ENCODE assay signal across 15 cellular contexts in genomic region chr16:67128417-67128816, GRCh38. TPM values are rescaled to one million over a fixed set of nuclear protein-coding genes. Genes with fewer than 3 reads are reported as not detected.
DNase-seq lines count a peak whose midpoint lies in the region; ATAC-seq and TF ChIP-seq lines count a peak whose summit lies in the region.
"Had no signal": no experiment of that assay in that cellular context is flagged by ENCODE, and none has a peak within 500 bp of the region (broad histone marks: within the 10 kb centered on the region; RNA-seq: fewer than 3 reads in every experiment).

No MANE protein-coding gene starts in this region.

- H3K4me3 Mint-ChIP-seq in activated T-helper 17 cell treated with anti-CD3 and anti-CD28 coated beads, Interleukin-2, amount 50 U/mL, for 72 hours: no peak overlapping the region
- H3K4me3 Mint-ChIP-seq in nephron progenitor cell: no peak overlapping the region
- H3K4me3 Mint-ChIP-seq in natural killer cell treated with Interleukin-12 subunit alpha and Interleukin-12 subunit beta and Interleukin-15 and Interleukin-18, amount 100 ng/mL, for 72 hours: no peak overlapping the region
- H3K4me3 Mint-ChIP-seq: CD4-positive, alpha-beta T cell; IgD-negative memory B cell had no signal

- peak overlapping the region; percentile 40 for H3K27ac Mint-ChIP-seq in activated T-helper 17 cell treated with anti-CD3 and anti-CD28 coated beads, Interleukin-2, amount 50 U/mL, for 72 hours
- peak overlapping the region; percentile 63 for H3K27ac Mint-ChIP-seq in nephron progenitor cell
- H3K27ac Mint-ChIP-seq in natural killer cell treated with Interleukin-12 subunit alpha and Interleukin-12 subunit beta and Interleukin-15 and Interleukin-18, amount 100 ng/mL, for 72 hours: no peak overlapping the region
- H3K27ac Mint-ChIP-seq: CD4-positive, alpha-beta T cell; IgD-negative memory B cell had no signal

- peak overlapping the region; percentile 85 for H3K27ac ChIP-seq in cingulate gyrus (ENCODE audit: low read depth, low read length)
- H3K27ac ChIP-seq: BLaER1 treated with 17β-estradiol and CSF1 and Interleukin-3, amounts not matched to agents 10 nM and 100 nM had no signal

- no peaks in the 10 kb centered on the region for H3K9me3 Mint-ChIP-seq in activated T-helper 17 cell treated with anti-CD3 and anti-CD28 coated beads, Interleukin-2, amount 50 U/mL, for 72 hours
- H3K9me3 Mint-ChIP-seq in nephron progenitor cell: no peaks in the 10 kb centered on the region
- H3K9me3 Mint-ChIP-seq in natural killer cell treated with Interleukin-12 subunit alpha and Interleukin-12 subunit beta and Interleukin-15 and Interleukin-18, amount 100 ng/mL, for 72 hours: no peaks in the 10 kb centered on the region
- H3K9me3 Mint-ChIP-seq: CD4-positive, alpha-beta T cell; IgD-negative memory B cell had no signal

- H3K27me3 Mint-ChIP-seq in activated T-helper 17 cell treated with anti-CD3 and anti-CD28 coated beads, Interleukin-2, amount 50 U/mL, for 72 hours: no peaks in the 10 kb centered on the region
- H3K27me3 Mint-ChIP-seq in nephron progenitor cell (ENCODE audit: low read depth, poor library complexity): no peaks in the 10 kb centered on the region
- H3K27me3 Mint-ChIP-seq in natural killer cell treated with Interleukin-12 subunit alpha and Interleukin-12 subunit beta and Interleukin-15 and Interleukin-18, amount 100 ng/mL, for 72 hours: no peaks in the 10 kb centered on the region
- H3K27me3 Mint-ChIP-seq: CD4-positive, alpha-beta T cell; IgD-negative memory B cell had no signal

- DNase-seq in nephron progenitor cell: no peak
- peak; percentile 13 for DNase-seq in superior temporal gyrus (ENCODE audit: extremely low spot score)
- DNase-seq in natural killer cell treated with Interleukin-12 subunit alpha and Interleukin-12 subunit beta and Interleukin-15 and Interleukin-18, amount 100 ng/mL, for 72 hours (ENCODE audit: low spot score): no peak
- DNase-seq in LoVo (ENCODE audit: low spot score): no peak
- DNase-seq: ACHN; CD4-positive, alpha-beta T cell; DMS79 had no signal

- peaks cover 70% of the 10 kb centered on the region for H3K36me3 Mint-ChIP-seq in activated T-helper 17 cell treated with anti-CD3 and anti-CD28 coated beads, Interleukin-2, amount 50 U/mL, for 72 hours (ENCODE audit: low read depth)
- peaks cover 35% of the 10 kb centered on the region for H3K36me3 Mint-ChIP-seq in nephron progenitor cell (ENCODE audit: low read depth)
- H3K36me3 Mint-ChIP-seq in natural killer cell treated with Interleukin-12 subunit alpha and Interleukin-12 subunit beta and Interleukin-15 and Interleukin-18, amount 100 ng/mL, for 72 hours: peaks cover 18% of the 10 kb centered on the region

- no peak for ATAC-seq in activated T-helper 17 cell treated with anti-CD3 and anti-CD28 coated beads, Interleukin-2, amount 50 U/mL, for 72 hours (replicated peaks)
- no peak for ATAC-seq in GM19455 (IDR thresholded peaks at IDR 0.05; ENCODE audit: unreplicated experiment)
- no peak for ATAC-seq in natural killer cell treated with Interleukin-12 subunit alpha and Interleukin-12 subunit beta and Interleukin-15 and Interleukin-18, amount 100 ng/mL, for 72 hours
- ATAC-seq: GM12878 had no signal

- no peak for TF ChIP-seq CTCF in nephron progenitor cell (IDR thresholded peaks at IDR 0.05)

- H3K4me1 Mint-ChIP-seq in activated T-helper 17 cell treated with anti-CD3 and anti-CD28 coated beads, Interleukin-2, amount 50 U/mL, for 72 hours: no peaks in the 10 kb centered on the region
- no peaks in the 10 kb centered on the region for H3K4me1 Mint-ChIP-seq in nephron progenitor cell
- H3K4me1 Mint-ChIP-seq in natural killer cell treated with Interleukin-12 subunit alpha and Interleukin-12 subunit beta and Interleukin-15 and Interleukin-18, amount 100 ng/mL, for 72 hours (ENCODE audit: low read depth in 2 of 2): peaks cover 5% of the 10 kb centered on the region in 2 donors

RNA-seq across cellular contexts. Expression of gene PHAF1, which starts 18.7 kb away (rescaled TPM):
- total RNA-seq in activated T-helper 17 cell treated with anti-CD3 and anti-CD28 coated beads, Interleukin-2, amount 50 U/mL, for 72 hours: 10 to 100 TPM; 14.8 to 18.0 TPM
- 10 to 100 TPM; 14.3 to 26.7 TPM for total RNA-seq in natural killer cell treated with Interleukin-12 subunit alpha and Interleukin-12 subunit beta and Interleukin-15 and Interleukin-18, amount 100 ng/mL, for 72 hours

RNA-seq across cellular contexts. Expression of gene B3GNT9, which starts 22.4 kb away (rescaled TPM):
- 10 to 100 TPM in 1 of 2 donors, 1 to 10 TPM in 1; 8.3 to 12.3 TPM for total RNA-seq in activated T-helper 17 cell treated with anti-CD3 and anti-CD28 coated beads, Interleukin-2, amount 50 U/mL, for 72 hours
- total RNA-seq in natural killer cell treated with Interleukin-12 subunit alpha and Interleukin-12 subunit beta and Interleukin-15 and Interleukin-18, amount 100 ng/mL, for 72 hours: 1 to 10 TPM; 3.3 to 3.8 TPM
- total RNA-seq: G401 had no signal

RNA-seq across cellular contexts. Expression of gene TRADD, which starts 31.3 kb away (rescaled TPM):
- total RNA-seq in activated T-helper 17 cell treated with anti-CD3 and anti-CD28 coated beads, Interleukin-2, amount 50 U/mL, for 72 hours: 10 to 100 TPM; 36.3 to 65.9 TPM
- total RNA-seq in natural killer cell treated with Interleukin-12 subunit alpha and Interleukin-12 subunit beta and Interleukin-15 and Interleukin-18, amount 100 ng/mL, for 72 hours: 10 to 100 TPM; 38.5 to 51.2 TPM

RNA-seq across cellular contexts. Expression of gene FBXL8, which starts 31.3 kb away (rescaled TPM):
- total RNA-seq in activated T-helper 17 cell treated with anti-CD3 and anti-CD28 coated beads, Interleukin-2, amount 50 U/mL, for 72 hours: 100 to 1,000 TPM in 1 of 2 donors, 10 to 100 TPM in 1; 33.1 to 108 TPM
- total RNA-seq in natural killer cell treated with Interleukin-12 subunit alpha and Interleukin-12 subunit beta and Interleukin-15 and Interleukin-18, amount 100 ng/mL, for 72 hours: 10 to 100 TPM; 15.3 to 16.8 TPM
- total RNA-seq: H1 had no signal

RNA-seq across cellular contexts. Expression of gene HSF4, which starts 36.1 kb away (rescaled TPM):
- 100 to 1,000 TPM in 1 of 2 donors, 10 to 100 TPM in 1; 71.3 to 325 TPM for total RNA-seq in activated T-helper 17 cell treated with anti-CD3 and anti-CD28 coated beads, Interleukin-2, amount 50 U/mL, for 72 hours
- 10 to 100 TPM; 17.2 to 19.4 TPM for total RNA-seq in natural killer cell treated with Interleukin-12 subunit alpha and Interleukin-12 subunit beta and Interleukin-15 and Interleukin-18, amount 100 ng/mL, for 72 hours
- total RNA-seq: H1 had no signal

Comparison
In these comparisons a context has a peak if more than half of its experiments do, and no peak if none do; other contexts are left out.
1. H3K27ac Mint-ChIP-seq: peak in activated T-helper 17 cell treated with anti-CD3 and anti-CD28 coated beads, Interleukin-2, amount 50 U/mL, for 72 hours (single experiment) and nephron progenitor cell (single experiment); none in natural killer cell treated with Interleukin-12 subunit alpha and Interleukin-12 subunit beta and Interleukin-15 and Interleukin-18, amount 100 ng/mL, for 72 hours (0 of 2).